In the genomic region with DNA sequence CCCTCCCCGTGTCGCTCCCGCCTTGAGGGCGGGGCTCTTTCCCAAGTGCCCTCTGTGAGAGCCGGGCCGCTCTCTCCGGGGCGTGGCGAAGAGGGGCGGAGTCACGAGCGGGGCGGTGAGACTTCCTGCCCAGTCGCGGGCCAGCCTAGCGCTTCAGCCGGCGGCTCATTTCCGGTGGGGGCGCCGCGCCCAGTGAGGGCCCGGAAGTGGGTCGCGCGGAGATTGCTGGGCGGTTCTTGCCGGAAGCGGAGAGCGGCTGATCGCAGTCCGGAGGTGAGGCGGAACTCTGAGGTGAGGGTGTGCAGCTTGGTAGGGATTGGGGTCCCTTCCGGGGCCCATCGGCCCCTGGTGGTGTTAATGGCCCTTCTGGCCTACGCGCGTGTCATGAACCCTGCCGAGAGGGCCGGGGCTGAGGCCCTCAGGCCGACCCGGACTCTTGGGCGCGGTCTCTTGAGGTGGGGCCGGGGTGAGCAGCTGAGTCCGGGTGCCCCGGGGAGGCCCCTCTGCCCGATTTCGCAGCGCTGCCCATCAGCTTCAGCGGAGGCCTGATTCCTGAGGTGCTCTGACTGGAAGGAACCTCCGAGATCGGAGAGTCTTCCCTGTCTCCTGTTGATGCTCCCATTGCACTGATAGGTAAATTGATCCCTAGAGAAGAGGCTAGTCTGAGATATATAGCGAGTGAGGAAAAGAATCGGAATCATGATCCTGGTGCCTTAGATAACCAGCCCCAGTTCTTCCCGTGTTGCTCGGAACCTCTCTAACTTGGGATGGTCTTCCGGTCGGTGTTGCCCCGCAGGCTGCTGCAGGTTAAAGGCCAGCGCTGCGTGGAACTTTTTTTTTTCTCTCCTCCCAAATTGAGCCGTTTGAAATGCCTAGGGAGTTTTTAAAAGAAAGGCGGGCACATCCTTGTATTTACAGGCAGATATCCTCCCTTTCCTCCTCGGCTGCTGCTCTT, we compare ENCODE assay signal across 8 cellular contexts. TPM values are rescaled to one million over a fixed set of nuclear protein-coding genes. Genes with fewer than 3 reads are reported as not detected.
DNase-seq lines count a peak whose midpoint lies in the region; ATAC-seq, FAIRE-seq and TF ChIP-seq lines count a peak whose summit lies in the region.

A gene with protein sequence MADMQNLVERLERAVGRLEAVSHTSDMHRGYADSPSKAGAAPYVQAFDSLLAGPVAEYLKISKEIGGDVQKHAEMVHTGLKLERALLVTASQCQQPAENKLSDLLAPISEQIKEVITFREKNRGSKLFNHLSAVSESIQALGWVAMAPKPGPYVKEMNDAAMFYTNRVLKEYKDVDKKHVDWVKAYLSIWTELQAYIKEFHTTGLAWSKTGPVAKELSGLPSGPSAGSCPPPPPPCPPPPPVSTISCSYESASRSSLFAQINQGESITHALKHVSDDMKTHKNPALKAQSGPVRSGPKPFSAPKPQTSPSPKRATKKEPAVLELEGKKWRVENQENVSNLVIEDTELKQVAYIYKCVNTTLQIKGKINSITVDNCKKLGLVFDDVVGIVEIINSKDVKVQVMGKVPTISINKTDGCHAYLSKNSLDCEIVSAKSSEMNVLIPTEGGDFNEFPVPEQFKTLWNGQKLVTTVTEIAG (plus strand): TSS at position 219 of the 955 bp plus-strand sequence. CDS start 18,618 bp downstream, outside the sequence.

- DNase-seq in GM13977 (ENCODE audit: low spot score) (peak; percentile 98), NCI-H1694 (lab: John Stamatoyannopoulos, UW) (peak; percentile 96), T-helper 2 cell (peak; percentile 99 to 100 (median 99)), left ventricle myocardium inferior (peak; percentile 99), prostate gland (ENCODE audit: low spot score) (peak; percentile 99), urothelium cell line (ENCODE audit: low spot score) (peak; percentile 100)

- H3K4me1 ChIP-seq in left ventricle myocardium inferior: peaks cover 96% of the 10 kb centered on the region
- peaks cover 17% of the 10 kb centered on the region for H3K4me1 ChIP-seq in prostate gland (replicated peaks)

- no peaks in the 10 kb centered on the region for H3K27me3 ChIP-seq in left ventricle myocardium inferior (ENCODE audit: low read depth)
- H3K27me3 ChIP-seq in prostate gland (replicated peaks; ENCODE audit: insufficient read depth): no peaks in the 10 kb centered on the region

- under 1% methylated on average over 54 of the region's 65 CpGs for WGBS in prostate gland

- TF ChIP-seq CTCF in GM13977 (IDR thresholded peaks at IDR 0.05; ENCODE audit: extremely low read depth, insufficient read depth, missing control alignments) (no peak), left ventricle myocardium inferior (IDR thresholded peaks at IDR 0.05; ENCODE audit: borderline replicate concordance) (no peak), prostate gland (IDR thresholded peaks at IDR 0.05) (peak in 1 of 4 experiments; percentile 22)

- H3K4me3 ChIP-seq in left ventricle myocardium inferior (peak within 1 kb of the TSS; percentile 96), prostate gland (peak within 1 kb of the TSS; percentile 69 to 83)

- H3K9me3 ChIP-seq in left ventricle myocardium inferior (replicated peaks) (no peaks in the 10 kb centered on the region), prostate gland (no peaks in the 10 kb centered on the region)

- peak; percentile 6 for TF ChIP-seq POLR2A in prostate gland (IDR thresholded peaks at IDR 0.05)

- ATAC-seq in HG02884 (IDR thresholded peaks at IDR 0.05; ENCODE audit: unreplicated experiment): peak; percentile 79

- H3K27ac ChIP-seq in angular gyrus (ENCODE audit: low read depth, low read length): peak within 1 kb of the TSS; percentile 88
- peak within 1 kb of the TSS; percentile 100 for H3K27ac ChIP-seq in left ventricle myocardium inferior (replicated peaks)
- H3K27ac ChIP-seq in prostate gland: peak within 1 kb of the TSS; percentile 93 to 98

- intact Hi-C loops in left ventricle myocardium inferior (cut with micrococcal nuclease): no loop called here
- intact Hi-C loops in prostate gland (cut with DNase I): no loop called here

- in situ Hi-C loops in GM13977 (cut with MboI; ENCODE audit: low pct_unique_long_range_greater_than_20kb, low sequenced_read_pairs, unreplicated experiment): no loop called here

- H3K36me3 ChIP-seq in left ventricle myocardium inferior: peaks cover 7% of the 10 kb centered on the region
- H3K36me3 ChIP-seq in prostate gland: no peaks in the 10 kb centered on the region

- FAIRE-seq in urothelium cell line (lab: Jason Lieb, UNC): peak; percentile 90

RNA-seq across cellular contexts. Expression of the gene that starts here (rescaled TPM):
- total RNA-seq in left ventricle myocardium inferior (66.0 TPM), prostate gland (100 to 1,000 TPM; 128 to 187 TPM)

Comparison
In these comparisons a context has a peak if more than half of its experiments do, and no peak if none do; other contexts are left out.
1. Peak in every context shown above with its lines: DNase-seq, ATAC-seq, H3K4me3 ChIP-seq and H3K27ac ChIP-seq.